Comparison of ENCODE assay signal across 20 cellular contexts in the genomic region with DNA sequence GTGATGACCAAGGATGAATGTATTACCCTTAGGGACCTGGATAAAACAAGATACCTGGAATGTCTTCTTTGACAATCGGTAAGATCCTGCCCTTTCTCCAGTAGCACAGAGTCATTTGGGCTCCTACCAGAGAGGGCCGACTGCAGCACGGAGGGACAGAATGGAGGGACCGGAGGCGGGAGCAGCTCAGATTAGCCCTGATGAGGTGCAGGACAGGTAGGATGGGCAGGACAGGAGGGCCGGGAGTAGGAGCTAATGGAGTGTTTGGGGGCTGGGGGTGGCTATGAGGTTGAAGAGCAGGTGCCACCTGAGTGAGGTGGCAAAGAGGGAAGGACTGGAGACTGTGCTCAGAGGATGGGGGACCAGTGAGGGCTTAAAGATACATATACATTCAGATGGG. TPM values are rescaled to one million over a fixed set of nuclear protein-coding genes. Genes with fewer than 3 reads are reported as not detected.
DNase-seq lines count a peak whose midpoint lies in the region; ATAC-seq, FAIRE-seq and TF ChIP-seq lines count a peak whose summit lies in the region.
"Had no signal": no experiment of that assay in that cellular context is flagged by ENCODE, and none has a peak within 500 bp of the region (broad histone marks: within the 10 kb centered on the region; RNA-seq: fewer than 3 reads in every experiment).

No MANE protein-coding gene starts in this region.

- 49% methylated on average over 6 of the region's 6 CpGs for WGBS in HepG2 (ENCODE audit: low lambda C conversion rate)
- 83% methylated on average over 4 of the region's 6 CpGs for WGBS in right lobe of liver (ENCODE audit: insufficient coverage, low coverage, low lambda C conversion rate, missing lambda C conversion rate)
- 92 to 95% methylated on average over 6 of the region's 6 CpGs for WGBS in sigmoid colon, 2 donors

- H3K4me3 ChIP-seq in HepG2 (replicated peaks in 1 of 3; ENCODE audit: insufficient read depth in 1 of 3, low read depth in 2 of 3, low read length in 3 of 3): no peak overlapping the region; a peak in 1 of 6 replicates
- no peak overlapping the region for H3K4me3 ChIP-seq in right lobe of liver
- H3K4me3 ChIP-seq in sigmoid colon: no peak overlapping the region
- H3K4me3 ChIP-seq: HAP-1 had no signal

- CTCF ChIA-PET in HepG2 (lab: Yijun Ruan, JAX; ENCODE audit: low intra/inter-chr PET ratio, low total read pairs): no interaction called here

- H2AFZ ChIP-seq in HepG2 (ENCODE audit: low read length): no peak overlapping the region

- no peaks in the 10 kb centered on the region for H3K9me3 Mint-ChIP-seq in chondrocyte (ENCODE audit: low read depth)
- H3K9me3 Mint-ChIP-seq: CD4-positive, alpha-beta T cell had no signal

- TF ChIP-seq EP300 in HepG2 (IDR thresholded peaks at IDR 0.05; ENCODE audit: low read depth in 2 of 2, low read length in 2 of 2) (no peak), HepG2 (CRISPR knock-in tag; IDR thresholded peaks at IDR 0.05; ENCODE audit: borderline replicate concordance) (no peak), sigmoid colon (IDR thresholded peaks at IDR 0.05) (no peak)

- TF ChIP-seq RAD21 in HepG2 (CRISPR knock-in tag; IDR thresholded peaks at IDR 0.05): no peak

- H4K20me1 ChIP-seq in HepG2 (ENCODE audit: insufficient read depth, low read length): no peaks in the 10 kb centered on the region

- H3K36me3 ChIP-seq in HepG2 (replicated peaks in 1 of 2; ENCODE audit: control insufficient read depth in 1 of 2, insufficient read depth in 2 of 2, low read length in 2 of 2) (no peaks in the 10 kb centered on the region), right lobe of liver (no peaks in the 10 kb centered on the region), sigmoid colon (no peaks in the 10 kb centered on the region)
- H3K36me3 ChIP-seq: HAP-1 had no signal

- ATAC-seq in HepG2 (no peak), right lobe of liver (no peak)

- no peaks in the 10 kb centered on the region for H3K36me3 Mint-ChIP-seq in chondrocyte (ENCODE audit: low read depth)

- no peak for DNase-seq in HepG2 (ENCODE audit: low spot score)
- DNase-seq in right lobe of liver: no peak
- DNase-seq in chondrocyte (ENCODE audit: low spot score): no peak
- peak; percentile 38 for DNase-seq in sigmoid colon
- no peak for DNase-seq in SKM-1 treated with dmso at 0.1 percent for 144 hours (lab: John Stamatoyannopoulos, UW; ENCODE audit: unreplicated experiment)
- DNase-seq in stimulated activated CD4-positive, alpha-beta T cell treated with anti-CD3 and anti-CD28 coated beads, Interleukin-4, amount 100 ng/mL, for 1 hour: no peak
- DNase-seq in stimulated activated CD4-positive, alpha-beta T cell treated with anti-CD3 and anti-CD28 coated beads, Interleukin-4, amount 100 ng/mL, for 24 hours: no peak
- DNase-seq: 8988T; AML-193; C1 segment of cervical spinal cord; CD4-positive, alpha-beta T cell; DMS153; DMS79 treated with DMSO at 0.1 percent for 48 hours; EL had no signal

- no peak for TF ChIP-seq POLR2A in HepG2 (IDR thresholded peaks at IDR 0.05; ENCODE audit: insufficient read depth in 1 of 2, low read depth in 2 of 2, low read length in 2 of 2)
- no peak for TF ChIP-seq POLR2A in right lobe of liver (IDR thresholded peaks at IDR 0.05)
- no peak for TF ChIP-seq POLR2A in sigmoid colon (IDR thresholded peaks at IDR 0.05)

- no peak for TF ChIP-seq CTCF in HepG2 (CRISPR knock-in tag; IDR thresholded peaks at IDR 0.05)
- TF ChIP-seq CTCF in right lobe of liver (IDR thresholded peaks at IDR 0.05): no peak
- TF ChIP-seq CTCF in chondrocyte (IDR thresholded peaks at IDR 0.05): no peak
- TF ChIP-seq CTCF in sigmoid colon (IDR thresholded peaks at IDR 0.05): no peak

- H3K27me3 ChIP-seq in HepG2 (ENCODE audit: control insufficient read depth in 1 of 2, insufficient read depth in 2 of 2, low read length in 2 of 2) (peaks cover 0 to 20% of the 10 kb centered on the region in 2 experiments; a peak in 1 of 5 replicates), right lobe of liver (no peaks in the 10 kb centered on the region), sigmoid colon (no peaks in the 10 kb centered on the region)

- POLR2A ChIA-PET in HepG2 (lab: Yijun Ruan, JAX): interaction anchor here (1.1 kb wide), 1 partner anchor 21 kb away, joined by 4 read pairs; a partner anchor contains a TSS

- H3K9me3 ChIP-seq in HepG2 (ENCODE audit: low read length) (no peaks in the 10 kb centered on the region), right lobe of liver (no peaks in the 10 kb centered on the region), sigmoid colon (no peaks in the 10 kb centered on the region)
- H3K9me3 ChIP-seq: HAP-1 had no signal

- H3K27me3 Mint-ChIP-seq in chondrocyte (ENCODE audit: low read depth): no peaks in the 10 kb centered on the region

- no peaks in the 10 kb centered on the region for H3K79me2 ChIP-seq in HepG2 (ENCODE audit: insufficient read depth, low read length)

- H3K4me1 Mint-ChIP-seq in chondrocyte (ENCODE audit: low read depth): peaks cover 13% of the 10 kb centered on the region

- intact Hi-C loops in HepG2 (cut with micrococcal nuclease; ENCODE audit: unreplicated experiment) (loop anchor here (2.0 to 10.0 kb wide), 3 partner anchors 23 to 537 kb away; no protein-coding TSS in a partner anchor), right lobe of liver (cut with DNase I) (loop anchor here in 1 of 2 donors (10.0 kb wide), 1 partner anchor 267 kb away; no protein-coding TSS in a partner anchor), sigmoid colon (cut with DNase I) (no loop called here)

- peak overlapping the region; percentile 33 for H3K27ac Mint-ChIP-seq in chondrocyte (ENCODE audit: unreplicated experiment)
- H3K27ac Mint-ChIP-seq: CD4-positive, alpha-beta T cell had no signal

- H3K27ac ChIP-seq in HepG2 (ENCODE audit: extremely low read length, insufficient read depth, low read length) (no peak overlapping the region), right lobe of liver (no peak overlapping the region), sigmoid colon (no peak overlapping the region)

- no peak overlapping the region for H3K4me3 Mint-ChIP-seq in chondrocyte (ENCODE audit: unreplicated experiment)
- H3K4me3 Mint-ChIP-seq: CD4-positive, alpha-beta T cell had no signal

- in situ Hi-C loops in HepG2 (cut with HindIII; ENCODE audit: extremely low pct_ligation_motif_present, low pct_unique_long_range_greater_than_20kb): loop anchor here (10.0 to 25.0 kb wide), 2 partner anchors 137 to 540 kb away; a partner anchor contains a TSS

- H3K4me2 ChIP-seq in HepG2 (ENCODE audit: low read depth, low read length): peak overlapping the region; percentile 59; the same call in 1 of the 2 replicates

- no peak for FAIRE-seq in HepG2 (lab: Jason Lieb, UNC)
- FAIRE-seq: D721Med, G401.6, GM12891, GM19239, H1 had no signal

- H3K4me1 ChIP-seq in HepG2 (ENCODE audit: insufficient read depth, low read length) (peaks cover 75% of the 10 kb centered on the region), right lobe of liver (peaks cover 0 to 6% (median 0%) of the 10 kb centered on the region in 4 donors), sigmoid colon (no peaks in the 10 kb centered on the region)
- H3K4me1 ChIP-seq: HAP-1 had no signal

- no TSS peak for BruUV-seq in HepG2 (replicated peaks; lab: Mats Ljungman, UMichigan)

- no peak overlapping the region for H3K9ac ChIP-seq in HepG2 (ENCODE audit: insufficient read depth, low read depth, low read length)

RNA-seq across cellular contexts. Expression of a gene that starts 9.9 kb away (rescaled TPM):
- 5.5 and 11.0 TPM in 2 replicates for total RNA-seq in HepG2 (2016; rRNA removed; fragmentation: Illumina TruSeq; extraction: Trizol)
- 3.0 and 3.2 TPM in 2 replicates for total RNA-seq in HepG2 (2016; cell fraction: cytosol; rRNA removed; fragmentation: Illumina TruSeq; extraction: Trizol; ENCODE audit: low read depth)
- total RNA-seq in HepG2 (2016; cell fraction: insoluble cytoplasmic fraction; rRNA removed; fragmentation: Illumina TruSeq; extraction: Trizol): 4.3 and 10.9 TPM in 2 replicates
- total RNA-seq in HepG2 (2016; cell fraction: membrane; rRNA removed; fragmentation: Illumina TruSeq; extraction: Trizol): 3.0 and 4.4 TPM in 2 replicates
- 12.6 and 13.7 TPM in 2 replicates for total RNA-seq in HepG2 (2016; cell fraction: nucleus; rRNA removed; fragmentation: Illumina TruSeq; extraction: Trizol)
- 7.2 and 10.3 TPM in 2 replicates for polyA plus RNA-seq in HepG2 (2011; rRNA removed)
- polyA plus RNA-seq in HepG2 (2011; cell fraction: cytosol; rRNA removed): 4.0 and 6.0 TPM in 2 replicates
- polyA plus RNA-seq in HepG2 (2011; cell fraction: nucleus; rRNA removed): 61.8 and 73.7 TPM in 2 replicates
- 6.1 and 8.3 TPM in 2 replicates for polyA plus RNA-seq in HepG2 (2012)
- 1.6 and 1.7 TPM in 2 replicates for polyA plus RNA-seq in HepG2 (2016; cell fraction: cytosol; fragmentation: Illumina TruSeq; extraction: Trizol; ENCODE audit: low read depth)
- 5.9 and 7.6 TPM in 2 replicates for polyA plus RNA-seq in HepG2 (2016; cell fraction: insoluble cytoplasmic fraction; fragmentation: Illumina TruSeq; extraction: Trizol; ENCODE audit: low read depth)
- 2.1 and 2.3 TPM in 2 replicates for polyA plus RNA-seq in HepG2 (2016; cell fraction: membrane; fragmentation: Illumina TruSeq; extraction: Trizol; ENCODE audit: low read depth)
- 42.6 and 45.2 TPM in 2 replicates for polyA plus RNA-seq in HepG2 (2016; cell fraction: nucleus; fragmentation: Illumina TruSeq; extraction: Trizol; ENCODE audit: insufficient read depth, low read depth)
- 1.4 and 2.5 TPM in 2 replicates for polyA minus RNA-seq in HepG2 (2011; rRNA and poly(A)+ RNA removed; ENCODE audit: low replicate concordance)
- polyA minus RNA-seq in HepG2 (2011; cell fraction: cytosol; rRNA and poly(A)+ RNA removed): 0.99 and 2.6 TPM in 2 replicates
- polyA minus RNA-seq in HepG2 (2011; cell fraction: nucleus; rRNA and poly(A)+ RNA removed): 10.0 and 13.9 TPM in 2 replicates
- under 1 TPM in 4 of 6 experiments, not detected in 2; 0.19 to 0.62 (median 0.32) TPM for total RNA-seq in right lobe of liver
- total RNA-seq in chondrocyte: 12.0 to 16.3 TPM (median 14.4 TPM) in 3 replicates
- 1 to 10 TPM; 2.1 to 7.5 (median 3.0) TPM for total RNA-seq in sigmoid colon
- 1 to 10 TPM in 1 of 3 donors, under 1 TPM in 2; 0.60 to 2.2 (median 0.69) TPM for polyA plus RNA-seq in sigmoid colon

RNA-seq across cellular contexts. Expression of a gene that starts 20.8 kb away (rescaled TPM):
- total RNA-seq in HepG2 (2016; rRNA removed; fragmentation: Illumina TruSeq; extraction: Trizol) (86.3 and 86.9 TPM in 2 replicates), right lobe of liver (10 to 100 TPM; 30.2 to 47.7 (median 36.3) TPM), chondrocyte (36.2 to 38.5 TPM (median 37.0 TPM) in 3 replicates), sigmoid colon (10 to 100 TPM; 31.4 to 43.7 (median 38.2) TPM)
- 29.3 and 39.0 TPM in 2 replicates for total RNA-seq in HepG2 (2016; cell fraction: cytosol; rRNA removed; fragmentation: Illumina TruSeq; extraction: Trizol; ENCODE audit: low read depth)
- total RNA-seq in HepG2 (2016; cell fraction: insoluble cytoplasmic fraction; rRNA removed; fragmentation: Illumina TruSeq; extraction: Trizol): 85.3 and 86.3 TPM in 2 replicates
- 30.7 and 35.0 TPM in 2 replicates for total RNA-seq in HepG2 (2016; cell fraction: membrane; rRNA removed; fragmentation: Illumina TruSeq; extraction: Trizol)
- 64.9 and 72.6 TPM in 2 replicates for total RNA-seq in HepG2 (2016; cell fraction: nucleus; rRNA removed; fragmentation: Illumina TruSeq; extraction: Trizol)
- polyA plus RNA-seq in HepG2 (2011; rRNA removed) (26.2 and 28.6 TPM in 2 replicates), sigmoid colon (10 to 100 TPM; 46.2 to 56.6 (median 55.7) TPM)
- polyA plus RNA-seq in HepG2 (2011; cell fraction: cytosol; rRNA removed): 22.4 and 28.3 TPM in 2 replicates
- polyA plus RNA-seq in HepG2 (2011; cell fraction: nucleus; rRNA removed): 14.9 and 16.4 TPM in 2 replicates
- 42.2 and 47.5 TPM in 2 replicates for polyA plus RNA-seq in HepG2 (2012)
- polyA plus RNA-seq in HepG2 (2016; cell fraction: cytosol; fragmentation: Illumina TruSeq; extraction: Trizol; ENCODE audit: low read depth): 5.9 and 6.1 TPM in 2 replicates
- polyA plus RNA-seq in HepG2 (2016; cell fraction: insoluble cytoplasmic fraction; fragmentation: Illumina TruSeq; extraction: Trizol; ENCODE audit: low read depth): 66.5 and 67.7 TPM in 2 replicates
- polyA plus RNA-seq in HepG2 (2016; cell fraction: membrane; fragmentation: Illumina TruSeq; extraction: Trizol; ENCODE audit: low read depth): 12.3 and 14.9 TPM in 2 replicates
- 57.2 and 57.6 TPM in 2 replicates for polyA plus RNA-seq in HepG2 (2016; cell fraction: nucleus; fragmentation: Illumina TruSeq; extraction: Trizol; ENCODE audit: insufficient read depth, low read depth)
- polyA minus RNA-seq in HepG2 (2011; rRNA and poly(A)+ RNA removed; ENCODE audit: low replicate concordance): 26.7 and 36.0 TPM in 2 replicates
- 28.5 and 36.9 TPM in 2 replicates for polyA minus RNA-seq in HepG2 (2011; cell fraction: cytosol; rRNA and poly(A)+ RNA removed)
- 48.8 and 49.7 TPM in 2 replicates for polyA minus RNA-seq in HepG2 (2011; cell fraction: nucleus; rRNA and poly(A)+ RNA removed)
